Comparison of ENCODE assay signal across 9 cellular contexts in genomic region chr5:77972545-77973252, GRCh38.
DNase-seq lines count a peak whose midpoint lies in the region; ATAC-seq and TF ChIP-seq lines count a peak whose summit lies in the region.
"Had no signal": no experiment of that assay in that cellular context is flagged by ENCODE, and none has a peak within 500 bp of the region (broad histone marks: within the 10 kb centered on the region; RNA-seq: fewer than 3 reads in every experiment).

No MANE protein-coding gene starts in this region.

- TF ChIP-seq CTCF in BE2C (IDR thresholded peaks at IDR 0.05; ENCODE audit: low read depth, low read length) (peak; percentile 35), Peyer's patch (IDR thresholded peaks at IDR 0.05) (no peak), natural killer cell (IDR thresholded peaks at IDR 0.05) (no peak)

- TF ChIP-seq POLR2A in Peyer's patch (IDR thresholded peaks at IDR 0.05), result no peak

- ATAC-seq in GM19397 (IDR thresholded peaks at IDR 0.05; ENCODE audit: unreplicated experiment) (peak; percentile 74), natural killer cell (peak in 2 of 3 donors; percentile 49 to 79)
- ATAC-seq: HCT116 had no signal

- peaks cover 3% of the 10 kb centered on the region for H3K4me1 ChIP-seq in BE2C
- peaks cover 4 to 17% (median 11%) of the 10 kb centered on the region in 4 donors for H3K4me1 ChIP-seq in Peyer's patch
- H3K4me1 ChIP-seq in ectodermal cell (ENCODE audit: control insufficient read depth, insufficient read depth, low read length), result peaks cover 6% of the 10 kb centered on the region

- peaks cover 10 to 13% of the 10 kb centered on the region in 2 donors for H3K4me1 Mint-ChIP-seq in natural killer cell

- H3K36me3 ChIP-seq in BE2C (no peaks in the 10 kb centered on the region), Peyer's patch (no peaks in the 10 kb centered on the region), ectodermal cell (ENCODE audit: control insufficient read depth, insufficient read depth, low read length) (no peaks in the 10 kb centered on the region)

- H3K27ac ChIP-seq in Peyer's patch, result no peak overlapping the region
- H3K27ac ChIP-seq in ectodermal cell (ENCODE audit: insufficient read depth, low read depth, low read length, poor library complexity, severe bottlenecking), result no peak overlapping the region

- H3K27me3 Mint-ChIP-seq in natural killer cell (ENCODE audit: low read depth in 2 of 2), result peaks cover 52 to 68% of the 10 kb centered on the region in 2 donors

- intact Hi-C loops in natural killer cell (cut with micrococcal nuclease), result no loop called here

- 3 to 4% methylated on average over 54 of the region's 54 CpGs for whole genome bisulfite sequencing in ectodermal cell, 2 experiments

- no peak overlapping the region for H3K27ac Mint-ChIP-seq in natural killer cell

- H3K4me3 ChIP-seq in BE2C (ENCODE audit: low read depth, low read length), result peak overlapping the region; percentile 69
- peak overlapping the region in 3 of 4 donors; percentile 36 to 46 (median 38) for H3K4me3 ChIP-seq in Peyer's patch
- H3K4me3 ChIP-seq in ectodermal cell (ENCODE audit: insufficient read depth, low read depth, low read length), result peak overlapping the region; percentile 11

- H3K27me3 ChIP-seq in BE2C (0 out of 2 replicates have a peak, but pooled peaks cover 2% of the 10 kb centered on the region), Peyer's patch (peaks cover 0 to 14% of the 10 kb centered on the region in 2 donors), ectodermal cell (ENCODE audit: control insufficient read depth, insufficient read depth, low read length, poor library complexity, severe bottlenecking) (peaks cover 89% of the 10 kb centered on the region)

- peak overlapping the region; percentile 76 for H3K4me3 Mint-ChIP-seq in natural killer cell

- H3K9me3 ChIP-seq in BE2C, result no peaks in the 10 kb centered on the region
- no peaks in the 10 kb centered on the region for H3K9me3 ChIP-seq in Peyer's patch
- H3K9me3 ChIP-seq in ectodermal cell (ENCODE audit: control insufficient read depth, low read length), result no peaks in the 10 kb centered on the region

- H3K9me3 Mint-ChIP-seq in natural killer cell, result no peaks in the 10 kb centered on the region

- H3K36me3 Mint-ChIP-seq in natural killer cell, result no peaks in the 10 kb centered on the region

- DNase-seq in BE2C (peak; percentile 71), Peyer's patch (no peak), natural killer cell (no peak), putamen (ENCODE audit: low spot score) (no peak), NCI-H1694 (lab: John Stamatoyannopoulos, UW) (no peak)
- no peak for DNase-seq in NK-92 treated with Interleukin-12 subunit alpha and Interleukin-12 subunit beta, amount 100 ng/mL, for 24 hours (lab: John Stamatoyannopoulos, UW)

Comparison
In these comparisons a context has a peak if more than half of its experiments do, and no peak if none do; other contexts are left out.
1. H3K4me3 ChIP-seq: peak in every context shown above with its lines; median percentile 69 in BE2C; 38 in Peyer's patch; 11 in ectodermal cell.